In genomic region chr17:63842173-63842539, GRCh38 we compare ENCODE assay signal across 8 cellular contexts. TPM values are rescaled to one million over a fixed set of nuclear protein-coding genes. Genes with fewer than 3 reads are reported as not detected.
DNase-seq lines count a peak whose midpoint lies in the region; ATAC-seq, FAIRE-seq and TF ChIP-seq lines count a peak whose summit lies in the region.

No MANE protein-coding gene starts in this region.

- H3K36me3 Mint-ChIP-seq in activated B cell treated with CpG ODN at 0.5 μM for 24 hours (ENCODE audit: low read depth): peaks cover 7% of the 10 kb centered on the region

- peak overlapping the region; percentile 96 for H3K4me2 ChIP-seq in A549

- intact Hi-C loops in activated B cell treated with CpG ODN at 0.5 μM for 24 hours (cut with micrococcal nuclease) (loop anchor here (1.0 to 10.0 kb wide), 5 partner anchors 288 to 821 kb away; partner anchors contain the start of genes DCAF7, ERN1, PECAM1 and SMURF2), left ventricle myocardium inferior (cut with micrococcal nuclease) (no loop called here), gastrocnemius medialis (cut with DNase I; ENCODE audit: low total_unique reads) (loop anchor here (2.0 to 10.0 kb wide), 5 partner anchors 101 to 1777 kb away; partner anchors contain the start of genes CEP95, DDX5, MAP3K3 and MED13)

- H3K27me3 Mint-ChIP-seq in activated B cell treated with CpG ODN at 0.5 μM for 24 hours: no peaks in the 10 kb centered on the region

- in situ Hi-C loops in gastrocnemius medialis (cut with MboI; ENCODE audit: low sequenced_read_pairs in 4 of 4): loop anchor here in 2 of 4 donors (25.0 kb wide), 2 partner anchors 405 to 670 kb away; partner anchors contain the start of genes CEP95 (in 1 of the 2), CYB561 (in 1 of the 2) and DDX5 (in 1 of the 2)

- H3K27ac ChIP-seq in A549 (peak overlapping the region; percentile 94 to 97), left ventricle myocardium inferior (replicated peaks) (peak overlapping the region; percentile 98), gastrocnemius medialis (peak overlapping the region; percentile 96 to 99 (median 96))

- H3K4me1 Mint-ChIP-seq in activated B cell treated with CpG ODN at 0.5 μM for 24 hours: peaks cover 48% of the 10 kb centered on the region

- no peak for FAIRE-seq in A549 (lab: Jason Lieb, UNC)

- H3K4me3 ChIP-seq in A549 (peak overlapping the region; percentile 89), left ventricle myocardium inferior (peak overlapping the region; percentile 97), gastrocnemius medialis (peak overlapping the region; percentile 77 to 96 (median 91))

- TF ChIP-seq POLR2A in A549 (IDR thresholded peaks at IDR 0.05; ENCODE audit: low read length) (no peak), gastrocnemius medialis (IDR thresholded peaks at IDR 0.05) (no peak)

- no peak for TF ChIP-seq RAD21 in A549 (conservative IDR thresholded peaks at IDR 0.05 in 1 of 2, IDR thresholded peaks at IDR 0.05 in 1 of 2)

- H3K9me3 ChIP-seq in A549: no peaks in the 10 kb centered on the region
- no peaks in the 10 kb centered on the region for H3K9me3 ChIP-seq in left ventricle myocardium inferior (replicated peaks)
- no peaks in the 10 kb centered on the region for H3K9me3 ChIP-seq in gastrocnemius medialis

- no peak for TF ChIP-seq EP300 in A549 (IDR thresholded peaks at IDR 0.05)

- ATAC-seq in A549 (peak; percentile 9 to 44; a peak in 4 of 6 replicates), GM18519 (IDR thresholded peaks at IDR 0.05; ENCODE audit: low FRiP score, unreplicated experiment) (peak; percentile 24), HG03159 (IDR thresholded peaks at IDR 0.05; ENCODE audit: unreplicated experiment) (peak; percentile 24), activated B cell treated with CpG ODN at 0.5 μM for 24 hours (ENCODE audit: low read depth) (peak; percentile 5), gastrocnemius medialis (peak; percentile 3 to 5), HG03196 (IDR thresholded peaks at IDR 0.05; ENCODE audit: unreplicated experiment) (no peak)

- H3K36me3 ChIP-seq in left ventricle myocardium inferior: peaks cover 2% of the 10 kb centered on the region
- no peaks in the 10 kb centered on the region for H3K36me3 ChIP-seq in gastrocnemius medialis

- POLR2A ChIA-PET in A549 (lab: Yijun Ruan, JAX) (no interaction called here), activated B cell treated with CpG ODN at 0.5 μM for 24 hours (lab: Charles Lee) (interaction anchor here (1.6 to 8.3 kb wide), 6 partner anchors 9 to 140 kb away, joined by 5 to 112 read pairs (median 18); partner anchors contain the start of genes CCDC47, DDX42, FTSJ3 and PSMC5)

- H3K27me3 ChIP-seq in left ventricle myocardium inferior (ENCODE audit: low read depth) (no peaks in the 10 kb centered on the region), gastrocnemius medialis (no peaks in the 10 kb centered on the region)

- DNase-seq in A549 (ENCODE audit: low read depth in 1 of 2, low spot score in 1 of 2) (no peak), activated B cell treated with CpG ODN at 0.5 μM for 24 hours (no peak), left ventricle myocardium inferior (peak; percentile 42), gastrocnemius medialis (no peak), AG20443 (ENCODE audit: low spot score) (no peak)

- under 1% methylated on average over 14 of the region's 36 CpGs for WGBS in A549 (ENCODE audit: missing lambda C conversion rate)

- H3K4me1 ChIP-seq in A549 (peaks cover 32% of the 10 kb centered on the region), left ventricle myocardium inferior (peaks cover 64% of the 10 kb centered on the region), gastrocnemius medialis (peaks cover 49 to 51% of the 10 kb centered on the region in 2 donors)

- no peaks in the 10 kb centered on the region for H3K9me3 Mint-ChIP-seq in activated B cell treated with CpG ODN at 0.5 μM for 24 hours

- H3K4me3 Mint-ChIP-seq in activated B cell treated with CpG ODN at 0.5 μM for 24 hours: peak overlapping the region; percentile 94

- CTCF ChIA-PET in A549 (lab: Yijun Ruan, JAX): interaction anchor here (1.2 to 4.3 kb wide), 4 partner anchors 9 to 24 kb away, joined by 5 to 23 read pairs (median 6); partner anchors contain the start of genes FTSJ3 and PSMC5
- CTCF ChIA-PET in activated B cell treated with CpG ODN at 0.5 μM for 24 hours (lab: Charles Lee): interaction anchor here (0.9 kb wide), 1 partner anchor 9 kb away, joined by 5 read pairs; no protein-coding TSS in a partner anchor

- H3K27ac Mint-ChIP-seq in activated B cell treated with CpG ODN at 0.5 μM for 24 hours: peak overlapping the region; percentile 87

- TF ChIP-seq CTCF in A549 (IDR thresholded peaks at IDR 0.05) (no peak), activated B cell treated with CpG ODN at 0.5 μM for 24 hours (IDR thresholded peaks at IDR 0.05) (no peak), left ventricle myocardium inferior (IDR thresholded peaks at IDR 0.05; ENCODE audit: borderline replicate concordance) (no peak), gastrocnemius medialis (IDR thresholded peaks at IDR 0.05 in 4 of 5, conservative IDR thresholded peaks at IDR 0.05 in 1 of 5) (no peak)

TF ChIP-seq in A549, 52 proteins besides CTCF, POLR2A, EP300 and RAD21:
- TF ChIP-seq EHMT2 (IDR thresholded peaks at IDR 0.05; ENCODE audit: low read depth) (no peak), HOXB13 (CRISPR knock-in tag; IDR thresholded peaks at IDR 0.05; ENCODE audit: low read depth) (no peak), ZNF302 (CRISPR knock-in tag; IDR thresholded peaks at IDR 0.05) (no peak), ZC3H11A (IDR thresholded peaks at IDR 0.05) (no peak), NPAS2 (CRISPR knock-in tag; IDR thresholded peaks at IDR 0.05; ENCODE audit: borderline replicate concordance) (no peak), HES2 (IDR thresholded peaks at IDR 0.05) (no peak), ESRRA (IDR thresholded peaks at IDR 0.05; ENCODE audit: borderline replicate concordance, low read length) (no peak)

RNA-seq across cellular contexts. Expression of gene SMARCD2, which starts 0.3 kb away (rescaled TPM):
- polyA plus RNA-seq in A549 (2011; rRNA removed) (52.7 and 61.9 TPM in 2 replicates), A549 (2017; fragmentation: RNase III; extraction: RNeasy Plus Mini Kit Qiagen cat#74134 plus additional on column Dnase treatment) (37.5 to 40.4 TPM (median 39.8 TPM) in 3 replicates)
- polyA plus RNA-seq in A549 (2012; cell fraction: cytosol; rRNA removed): 54.2 and 62.9 TPM in 2 replicates
- polyA plus RNA-seq in A549 (2012; cell fraction: nucleus; rRNA removed): 76.0 and 84.7 TPM in 2 replicates
- 94.7 and 102 TPM in 2 replicates for polyA minus RNA-seq in A549 (2011; rRNA and poly(A)+ RNA removed)
- total RNA-seq in activated B cell treated with CpG ODN at 0.5 μM for 24 hours (114 and 117 TPM in 2 replicates), left ventricle myocardium inferior (21.0 TPM), gastrocnemius medialis (10 to 100 TPM; 30.2 to 64.3 (median 44.9) TPM)

RNA-seq across cellular contexts. Expression of gene FTSJ3, which starts 14.7 kb away (rescaled TPM):
- polyA plus RNA-seq in A549 (2011; rRNA removed): 62.6 and 74.5 TPM in 2 replicates
- 54.7 and 62.3 TPM in 2 replicates for polyA plus RNA-seq in A549 (2012; cell fraction: cytosol; rRNA removed)
- polyA plus RNA-seq in A549 (2012; cell fraction: nucleus; rRNA removed): 82.3 and 82.7 TPM in 2 replicates
- 95.7 to 104 TPM (median 98.6 TPM) in 3 replicates for polyA plus RNA-seq in A549 (2017; fragmentation: RNase III; extraction: RNeasy Plus Mini Kit Qiagen cat#74134 plus additional on column Dnase treatment)
- polyA minus RNA-seq in A549 (2011; rRNA and poly(A)+ RNA removed): 92.7 and 119 TPM in 2 replicates
- 82.0 and 85.1 TPM in 2 replicates for total RNA-seq in activated B cell treated with CpG ODN at 0.5 μM for 24 hours
- total RNA-seq in left ventricle myocardium inferior: 36.7 TPM
- 10 to 100 TPM; 24.6 to 46.3 (median 34.9) TPM for total RNA-seq in gastrocnemius medialis

RNA-seq across cellular contexts. Expression of gene PSMC5, which starts 14.9 kb away (rescaled TPM):
- 222 and 303 TPM in 2 replicates for polyA plus RNA-seq in A549 (2011; rRNA removed)
- polyA plus RNA-seq in A549 (2012; cell fraction: cytosol; rRNA removed): 297 and 348 TPM in 2 replicates
- 173 and 210 TPM in 2 replicates for polyA plus RNA-seq in A549 (2012; cell fraction: nucleus; rRNA removed)
- 399 to 406 TPM (median 399 TPM) in 3 replicates for polyA plus RNA-seq in A549 (2017; fragmentation: RNase III; extraction: RNeasy Plus Mini Kit Qiagen cat#74134 plus additional on column Dnase treatment)
- polyA minus RNA-seq in A549 (2011; rRNA and poly(A)+ RNA removed): 234 and 240 TPM in 2 replicates
- total RNA-seq in activated B cell treated with CpG ODN at 0.5 μM for 24 hours: 157 TPM in 2 replicates
- 115 TPM for total RNA-seq in left ventricle myocardium inferior
- total RNA-seq in gastrocnemius medialis: 100 to 1,000 TPM; 103 to 153 (median 123) TPM

RNA-seq across cellular contexts. Expression of gene CSH2, which starts 31.3 kb away (rescaled TPM):
- polyA plus RNA-seq in A549 (2011; rRNA removed) (not detected in 2 replicates), A549 (2017; fragmentation: RNase III; extraction: RNeasy Plus Mini Kit Qiagen cat#74134 plus additional on column Dnase treatment) (not detected in 3 replicates)
- polyA plus RNA-seq in A549 (2012; cell fraction: cytosol; rRNA removed): not detected in 2 replicates
- not detected in 2 replicates for polyA plus RNA-seq in A549 (2012; cell fraction: nucleus; rRNA removed)
- not detected in 2 replicates for polyA minus RNA-seq in A549 (2011; rRNA and poly(A)+ RNA removed)
- total RNA-seq in activated B cell treated with CpG ODN at 0.5 μM for 24 hours (not detected in 2 replicates), left ventricle myocardium inferior (not detected), gastrocnemius medialis (not detected)

RNA-seq across cellular contexts. Expression of gene GH2, which starts 39.6 kb away (rescaled TPM):
- polyA plus RNA-seq in A549 (2011; rRNA removed) (not detected in 2 replicates), A549 (2017; fragmentation: RNase III; extraction: RNeasy Plus Mini Kit Qiagen cat#74134 plus additional on column Dnase treatment) (not detected in 3 replicates)
- not detected in 2 replicates for polyA plus RNA-seq in A549 (2012; cell fraction: cytosol; rRNA removed)
- polyA plus RNA-seq in A549 (2012; cell fraction: nucleus; rRNA removed): not detected in 2 replicates
- not detected in 2 replicates for polyA minus RNA-seq in A549 (2011; rRNA and poly(A)+ RNA removed)
- total RNA-seq in activated B cell treated with CpG ODN at 0.5 μM for 24 hours (not detected in 2 replicates), left ventricle myocardium inferior (not detected), gastrocnemius medialis (not detected)
